In genomic region chr22:19051381-19051780, GRCh38 we compare ENCODE assay signal across 26 cellular contexts.
A peak's percentile ranks its signal among the peaks of the same experiment; 100 is the strongest.
DNase-seq lines count a peak whose midpoint lies in the region; ATAC-seq and TF ChIP-seq lines count a peak whose summit lies in the region.
"Had no signal": no experiment of that assay in that cellular context is flagged by ENCODE, and none has a peak within 500 bp of the region (broad histone marks: within the 10 kb centered on the region; RNA-seq: fewer than 3 reads in every experiment).

No MANE protein-coding gene starts in this region.

- no peak overlapping the region for H3K27ac ChIP-seq in GM23338 (ENCODE audit: low read depth)
- H3K27ac ChIP-seq in SK-N-MC: peak overlapping the region; percentile 6
- no peak overlapping the region for H3K27ac ChIP-seq in suprapubic skin
- H3K27ac ChIP-seq: BLaER1 treated with 17β-estradiol and CSF1 and Interleukin-3, amounts not matched to agents 10 nM and 100 nM; cardiac muscle cell; pancreas; right atrium auricular region; SJSA1 had no signal

- POLR2A ChIA-PET in activated CD8-positive, alpha-beta T cell treated with anti-CD3 and anti-CD28 coated beads for 36 hours (lab: Charles Lee): interaction anchor here (0.6 kb wide), 1 partner anchor 28 kb away, joined by 3 read pairs; no protein-coding TSS in a partner anchor
- POLR2A ChIA-PET in activated CD8-positive, alpha-beta T cell treated with anti-CD3 and anti-CD28 coated beads, Interleukin-2, amount 10 ng/mL, durations not matched to agents 7 days and 5 days (lab: Charles Lee): no interaction called here

- H3K4me2 ChIP-seq in GM23338: no peak overlapping the region
- H3K4me2 ChIP-seq: BLaER1 treated with 17β-estradiol and CSF1 and Interleukin-3, amounts not matched to agents 10 nM and 100 nM had no signal

- CTCF ChIA-PET in activated CD8-positive, alpha-beta T cell treated with anti-CD3 and anti-CD28 coated beads for 36 hours (lab: Charles Lee): interaction anchor here (1.8 kb wide), 1 partner anchor 72 kb away, joined by 4 read pairs; no protein-coding TSS in a partner anchor
- CTCF ChIA-PET in activated CD8-positive, alpha-beta T cell treated with anti-CD3 and anti-CD28 coated beads, Interleukin-2, amount 10 ng/mL, durations not matched to agents 7 days and 5 days (lab: Charles Lee): interaction anchor here (0.8 kb wide), 1 partner anchor 579 kb away, joined by 3 read pairs; no protein-coding TSS in a partner anchor

- no peak for ATAC-seq in activated CD8-positive, alpha-beta T cell treated with anti-CD3 and anti-CD28 coated beads for 36 hours
- no peak for ATAC-seq in activated CD8-positive, alpha-beta T cell treated with anti-CD3 and anti-CD28 coated beads, Interleukin-2, amount 10 ng/mL, durations not matched to agents 7 days and 5 days
- ATAC-seq in GM23338: no peak
- ATAC-seq in GM21381 (IDR thresholded peaks at IDR 0.05; ENCODE audit: unreplicated experiment): no peak
- ATAC-seq in HG02798 (IDR thresholded peaks at IDR 0.05; ENCODE audit: poor library complexity, unreplicated experiment): no peak
- ATAC-seq: activated T-cell treated with anti-CD3 and anti-CD28 coated beads, Interleukin-2, amount 50 U/mL, for 4 hours; effector memory CD8-positive, alpha-beta T cell had no signal

- DNase-seq in activated CD8-positive, alpha-beta T cell treated with anti-CD3 and anti-CD28 coated beads for 36 hours: no peak
- no peak for DNase-seq in activated CD8-positive, alpha-beta T cell treated with anti-CD3 and anti-CD28 coated beads, Interleukin-2, amount 10 ng/mL, durations not matched to agents 7 days and 5 days
- DNase-seq in GM23338 (ENCODE audit: low spot score): no peak
- DNase-seq in SK-N-MC (ENCODE audit: low read depth, low spot score): no peak
- DNase-seq in mesothelial cell of epicardium (ENCODE audit: low spot score in 2 of 2, unreplicated experiment in 2 of 2): no peak
- no peak for DNase-seq in suprapubic skin (ENCODE audit: low spot score in 2 of 2)
- DNase-seq: activated CD4-positive, alpha-beta T cell treated with anti-CD3 and anti-CD28 coated beads for 1 hour; activated naive CD4-positive, alpha-beta T cell treated with Interleukin-2 at 50 U/mL for 16 hours; activated T-cell treated with anti-CD3 and anti-CD28 coated beads, Interleukin-2, amount 50 U/mL, for 4 hours; anterior cingulate cortex; COR-L47; cortex of kidney; effector memory CD8-positive, alpha-beta T cell; NCI-H1092 treated with DMSO at 0.1 percent for 48 hours; NCI-H2081; NCI-H748 treated with DMSO at 0.1 percent for 48 hours had no signal

- H3K4me1 ChIP-seq in GM23338 (ENCODE audit: insufficient read depth) (no peaks in the 10 kb centered on the region), suprapubic skin (no peaks in the 10 kb centered on the region)
- H3K4me1 ChIP-seq: BLaER1 treated with 17β-estradiol and CSF1 and Interleukin-3, amounts not matched to agents 10 nM and 100 nM; pancreas; right atrium auricular region; SJSA1 had no signal

- H3K79me2 ChIP-seq in GM23338 (replicated peaks; ENCODE audit: insufficient read depth): no peaks in the 10 kb centered on the region; the same call in 1 of the 2 replicates

- no peaks in the 10 kb centered on the region for H3K9me2 ChIP-seq in GM23338 (ENCODE audit: insufficient read depth)

- no peak overlapping the region for H3K9ac ChIP-seq in SK-N-MC (ENCODE audit: insufficient read length)
- H3K9ac ChIP-seq: BLaER1 treated with 17β-estradiol and CSF1 and Interleukin-3, amounts not matched to agents 10 nM and 100 nM had no signal

- WGBS in suprapubic skin: 63% methylated on average over 7 of the region's 7 CpGs

- peaks cover 2% of the 10 kb centered on the region for H3K4me1 Mint-ChIP-seq in activated CD8-positive, alpha-beta T cell treated with anti-CD3 and anti-CD28 coated beads for 36 hours (ENCODE audit: low read depth)
- no peaks in the 10 kb centered on the region for H3K4me1 Mint-ChIP-seq in activated CD8-positive, alpha-beta T cell treated with anti-CD3 and anti-CD28 coated beads, Interleukin-2, amount 10 ng/mL, durations not matched to agents 7 days and 5 days (ENCODE audit: low read depth)
- no peaks in the 10 kb centered on the region for H3K4me1 Mint-ChIP-seq in GM23338
- peaks cover 6% of the 10 kb centered on the region for H3K4me1 Mint-ChIP-seq in mesothelial cell of epicardium
- H3K4me1 Mint-ChIP-seq: neural crest cell had no signal

- H3F3A ChIP-seq in GM23338 (replicated peaks; ENCODE audit: low read depth): no peaks in the 10 kb centered on the region

- no peak overlapping the region for H3K4me3 Mint-ChIP-seq in activated CD8-positive, alpha-beta T cell treated with anti-CD3 and anti-CD28 coated beads for 36 hours
- H3K4me3 Mint-ChIP-seq in activated CD8-positive, alpha-beta T cell treated with anti-CD3 and anti-CD28 coated beads, Interleukin-2, amount 10 ng/mL, durations not matched to agents 7 days and 5 days: no peak overlapping the region
- no peak overlapping the region for H3K4me3 Mint-ChIP-seq in GM23338
- H3K4me3 Mint-ChIP-seq in mesothelial cell of epicardium: no peak overlapping the region
- H3K4me3 Mint-ChIP-seq: activated T-cell treated with anti-CD3 and anti-CD28 coated beads, Interleukin-2, amount 50 U/mL, for 4 hours; effector memory CD8-positive, alpha-beta T cell; neural crest cell had no signal

- no peaks in the 10 kb centered on the region for H3K9me3 ChIP-seq in SK-N-MC (ENCODE audit: low read depth, low read length)
- no peaks in the 10 kb centered on the region for H3K9me3 ChIP-seq in suprapubic skin
- H3K9me3 ChIP-seq: BLaER1 treated with 17β-estradiol and CSF1 and Interleukin-3, amounts not matched to agents 10 nM and 100 nM; pancreas; right atrium auricular region; SJSA1 had no signal

- TF ChIP-seq CTCF in activated CD8-positive, alpha-beta T cell treated with anti-CD3 and anti-CD28 coated beads for 36 hours (IDR thresholded peaks at IDR 0.05): no peak
- TF ChIP-seq CTCF in GM23338 (conservative IDR thresholded peaks at IDR 0.05; ENCODE audit: low read depth in 2 of 2) (no peak), mesothelial cell of epicardium (IDR thresholded peaks at IDR 0.05; ENCODE audit: unreplicated experiment) (no peak), suprapubic skin (IDR thresholded peaks at IDR 0.05) (no peak)

- TF ChIP-seq POLR2A in suprapubic skin (IDR thresholded peaks at IDR 0.05): no peak

- no peak overlapping the region for H2AFZ ChIP-seq in GM23338

- no peaks in the 10 kb centered on the region for H3K27me3 ChIP-seq in GM23338 (ENCODE audit: insufficient read depth)
- H3K27me3 ChIP-seq in suprapubic skin: no peaks in the 10 kb centered on the region
- H3K27me3 ChIP-seq: BLaER1 treated with 17β-estradiol and CSF1 and Interleukin-3, amounts not matched to agents 10 nM and 100 nM; cardiac muscle cell; pancreas; right atrium auricular region; SJSA1 had no signal

- intact Hi-C loops in activated CD8-positive, alpha-beta T cell treated with anti-CD3 and anti-CD28 coated beads for 36 hours (cut with micrococcal nuclease): no loop called here

- no peak overlapping the region for H3K4me3 ChIP-seq in GM23338
- no peak overlapping the region for H3K4me3 ChIP-seq in SK-N-MC
- no peak overlapping the region for H3K4me3 ChIP-seq in suprapubic skin
- H3K4me3 ChIP-seq: BLaER1 treated with 17β-estradiol and CSF1 and Interleukin-3, amounts not matched to agents 10 nM and 100 nM; cardiac muscle cell; lung; pancreas; right atrium auricular region; SJSA1 had no signal

- peak overlapping the region; percentile 0 for H3K27ac Mint-ChIP-seq in activated CD8-positive, alpha-beta T cell treated with anti-CD3 and anti-CD28 coated beads for 36 hours
- H3K27ac Mint-ChIP-seq in activated CD8-positive, alpha-beta T cell treated with anti-CD3 and anti-CD28 coated beads, Interleukin-2, amount 10 ng/mL, durations not matched to agents 7 days and 5 days: no peak overlapping the region
- 0 out of 2 replicates have a peak overlapping the region, but pooled peaks have one; percentile 7 for H3K27ac Mint-ChIP-seq in GM23338
- peak overlapping the region; percentile 36 for H3K27ac Mint-ChIP-seq in mesothelial cell of epicardium
- H3K27ac Mint-ChIP-seq: effector memory CD8-positive, alpha-beta T cell; IgD-negative memory B cell had no signal

- peaks cover 18% of the 10 kb centered on the region for H3K36me3 Mint-ChIP-seq in activated CD8-positive, alpha-beta T cell treated with anti-CD3 and anti-CD28 coated beads for 36 hours (ENCODE audit: low read depth)
- H3K36me3 Mint-ChIP-seq in activated CD8-positive, alpha-beta T cell treated with anti-CD3 and anti-CD28 coated beads, Interleukin-2, amount 10 ng/mL, durations not matched to agents 7 days and 5 days (ENCODE audit: low read depth): peaks cover 40% of the 10 kb centered on the region
- H3K36me3 Mint-ChIP-seq in GM23338 (ENCODE audit: low read depth) (peaks cover 34% of the 10 kb centered on the region), mesothelial cell of epicardium (peaks cover 41% of the 10 kb centered on the region)

- TF ChIP-seq EP300 in suprapubic skin (IDR thresholded peaks at IDR 0.05): no peak

- no peaks in the 10 kb centered on the region for H3K9me3 Mint-ChIP-seq in activated CD8-positive, alpha-beta T cell treated with anti-CD3 and anti-CD28 coated beads for 36 hours
- no peaks in the 10 kb centered on the region for H3K9me3 Mint-ChIP-seq in activated CD8-positive, alpha-beta T cell treated with anti-CD3 and anti-CD28 coated beads, Interleukin-2, amount 10 ng/mL, durations not matched to agents 7 days and 5 days (ENCODE audit: insufficient read depth)
- H3K9me3 Mint-ChIP-seq in GM23338 (no peaks in the 10 kb centered on the region; the same call in 2 of the 3 replicates), mesothelial cell of epicardium (no peaks in the 10 kb centered on the region)
- H3K9me3 Mint-ChIP-seq: activated T-cell treated with anti-CD3 and anti-CD28 coated beads, Interleukin-2, amount 50 U/mL, for 4 hours; effector memory CD8-positive, alpha-beta T cell; IgD-negative memory B cell; neural crest cell had no signal

- H3K36me3 ChIP-seq in GM23338 (ENCODE audit: insufficient read depth) (peaks cover 4% of the 10 kb centered on the region), SK-N-MC (ENCODE audit: insufficient read depth, low read length) (peaks cover 44% of the 10 kb centered on the region), suprapubic skin (peaks cover 72% of the 10 kb centered on the region)

- H4K20me1 ChIP-seq in GM23338 (replicated peaks; ENCODE audit: insufficient read depth): peaks cover 12% of the 10 kb centered on the region

- no peaks in the 10 kb centered on the region for H3K27me3 Mint-ChIP-seq in activated CD8-positive, alpha-beta T cell treated with anti-CD3 and anti-CD28 coated beads for 36 hours
- no peaks in the 10 kb centered on the region for H3K27me3 Mint-ChIP-seq in activated CD8-positive, alpha-beta T cell treated with anti-CD3 and anti-CD28 coated beads, Interleukin-2, amount 10 ng/mL, durations not matched to agents 7 days and 5 days (ENCODE audit: low read depth)
- H3K27me3 Mint-ChIP-seq in GM23338 (ENCODE audit: insufficient read depth, low read depth, poor library complexity) (no peaks in the 10 kb centered on the region), mesothelial cell of epicardium (ENCODE audit: low read depth) (no peaks in the 10 kb centered on the region)
- H3K27me3 Mint-ChIP-seq: effector memory CD8-positive, alpha-beta T cell; IgD-negative memory B cell had no signal

TF ChIP-seq in GM23338, 12 proteins besides CTCF, POLR2A, EP300 and RAD21:
- TF ChIP-seq ZNF114 (CRISPR knock-in tag; IDR thresholded peaks at IDR 0.05): no peak
TF ChIP-seq in GM23338: peak in this region for 0.
